In the genomic region with DNA sequence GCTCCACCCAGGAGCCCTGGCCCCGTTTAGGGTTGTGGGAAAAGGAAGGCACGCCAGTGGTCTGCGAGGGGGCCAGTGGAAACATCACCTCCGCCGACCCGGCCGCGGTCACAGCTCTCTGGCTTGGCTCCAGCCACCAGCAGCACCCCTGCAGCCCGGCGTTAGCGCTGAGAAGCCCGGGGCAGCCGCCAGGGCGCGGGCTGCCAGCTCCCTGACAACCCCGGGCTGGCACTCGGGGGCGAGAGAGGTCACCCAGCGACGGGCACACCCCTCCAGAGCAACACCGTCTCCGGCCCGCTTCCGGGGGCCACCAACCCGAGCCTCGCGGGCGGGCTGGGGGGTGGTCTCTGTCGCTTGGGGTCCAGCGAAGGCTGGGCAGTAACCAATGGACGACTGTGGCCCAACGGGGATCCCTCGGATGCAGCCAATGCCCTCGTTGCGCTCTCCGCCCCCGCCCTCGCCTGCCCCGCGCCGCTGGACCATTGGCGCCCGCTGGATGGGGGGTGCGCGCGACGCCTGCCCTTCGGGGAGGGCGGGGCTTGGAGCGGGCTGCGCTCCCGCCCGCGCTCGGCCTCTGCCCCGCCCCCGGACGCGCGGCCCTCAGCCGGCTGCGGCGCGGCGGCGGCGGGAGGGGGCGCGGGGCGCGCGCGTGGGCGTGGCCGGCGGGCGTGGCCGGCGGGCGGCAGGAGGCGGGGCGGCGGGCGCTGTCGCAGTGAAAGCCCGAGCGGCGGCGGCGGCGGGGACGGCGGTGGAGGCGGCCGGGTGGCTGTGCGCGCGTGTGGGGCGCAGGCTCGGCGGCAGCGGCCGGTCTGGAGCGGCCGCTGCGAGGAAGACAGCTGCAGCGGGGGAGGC, we compare ENCODE assay signal across 8 cellular contexts. TPM values are rescaled to one million over a fixed set of nuclear protein-coding genes. Genes with fewer than 3 reads are reported as not detected.
DNase-seq lines count a peak whose midpoint lies in the region; ATAC-seq and TF ChIP-seq lines count a peak whose summit lies in the region.

TSS of gene MAN1C1 (plus strand) at position 712 of the 852 bp plus-strand sequence. CDS start 1,007 bp downstream, outside the sequence.

- no peak for TF ChIP-seq CTCF in A673 (conservative IDR thresholded peaks at IDR 0.05; ENCODE audit: low read depth, low read length)
- no peak for TF ChIP-seq CTCF in colonic mucosa (IDR thresholded peaks at IDR 0.05)

- H3K9me3 ChIP-seq in A673 (ENCODE audit: low read depth, low read length, poor library complexity, severe bottlenecking) (no peaks in the 10 kb centered on the region), colonic mucosa (no peaks in the 10 kb centered on the region)

- H3K9ac ChIP-seq in colonic mucosa (ENCODE audit: low read depth in 2 of 2, low read length in 2 of 2): peak within 1 kb of the TSS; percentile 55 to 88

- H3K27me3 ChIP-seq in A673 (replicated peaks; ENCODE audit: insufficient read depth, low read depth, low read length, poor library complexity): peaks cover 58% of the 10 kb centered on the region
- H3K27me3 ChIP-seq in colonic mucosa: peaks cover 16% of the 10 kb centered on the region

- peaks cover 12% of the 10 kb centered on the region for H3K4me1 ChIP-seq in A673 (ENCODE audit: insufficient read depth, low read length, poor library complexity, severe bottlenecking)
- peaks cover 10% of the 10 kb centered on the region for H3K4me1 ChIP-seq in colonic mucosa

- H3K4me3 ChIP-seq in A673 (ENCODE audit: low read depth, low read length, poor library complexity, severe bottlenecking) (peak within 1 kb of the TSS; percentile 57), colonic mucosa (peak within 1 kb of the TSS; percentile 74)

- H3K27ac ChIP-seq in A673 (ENCODE audit: low read depth, low read length, poor library complexity, severe bottlenecking) (no peak within 1 kb of the TSS), colonic mucosa (peak within 1 kb of the TSS; percentile 57)

- ATAC-seq in GM18517 (IDR thresholded peaks at IDR 0.05; ENCODE audit: unreplicated experiment): peak; percentile 55
- ATAC-seq in HG03139 (IDR thresholded peaks at IDR 0.05; ENCODE audit: unreplicated experiment): peak; percentile 53
- ATAC-seq in left colon: peak; percentile 93

- DNase-seq in A673 (ENCODE audit: low spot score) (peak; percentile 79), NCI-H510A (lab: John Stamatoyannopoulos, UW) (peak; percentile 89), colonic mucosa (peak; percentile 84), left colon (peak; percentile 83 to 87)
- peak; percentile 75 to 77 for DNase-seq in activated CD4-positive, alpha-beta T cell treated with anti-CD3 and anti-CD28 coated beads for 4 hours
- DNase-seq in stimulated activated CD4-positive, alpha-beta T cell treated with anti-CD3 and anti-CD28 coated beads, Interleukin-1b, Interleukin-23, amount 100 ng/mL, for 24 hours (ENCODE audit: low read depth in 4 of 4, low spot score in 1 of 4): peak; percentile 35 to 69 (median 57)

- CTCF ChIA-PET in A673 (lab: Charles Lee): no interaction called here

- BruUV-seq in A673 (replicated peaks; lab: Mats Ljungman, UMichigan): no TSS peak

- POLR2A ChIA-PET in A673 (lab: Charles Lee; ENCODE audit: low non-redundant PET): no interaction called here

- intact Hi-C loops in A673 (cut with micrococcal nuclease; ENCODE audit: unreplicated experiment): loop anchor here (5.0 kb wide), 1 partner anchor 196 kb away; no protein-coding TSS in a partner anchor
- intact Hi-C loops in colonic mucosa (cut with DNase I): loop anchor here (5.0 kb wide), 1 partner anchor 76 kb away; no protein-coding TSS in a partner anchor
- intact Hi-C loops in left colon (cut with DNase I, micrococcal nuclease): no loop called here

- no peaks in the 10 kb centered on the region for H3K36me3 ChIP-seq in A673 (ENCODE audit: insufficient read depth, low read length, poor library complexity, severe bottlenecking)
- no peaks in the 10 kb centered on the region for H3K36me3 ChIP-seq in colonic mucosa

RNA-seq across cellular contexts. Expression of gene MAN1C1, which starts in this region (rescaled TPM):
- 0.21 and 0.22 TPM in 2 replicates for total RNA-seq in A673 (2021)
- total RNA-seq in colonic mucosa: 1 to 10 TPM; 2.7 to 4.3 TPM
- total RNA-seq in left colon: 1 to 10 TPM; 1.7 to 6.0 TPM

Comparison
In these comparisons a context has a peak if more than half of its experiments do, and no peak if none do; other contexts are left out.
1. Peak in DNase-seq and H3K4me3 ChIP-seq in A673; RNA of the gene not detected or under 1 TPM.
2. intact Hi-C loops: an anchor here in A673 (5.0 kb wide) and colonic mucosa (5.0 kb wide); none called in left colon.